In the genomic region with DNA sequence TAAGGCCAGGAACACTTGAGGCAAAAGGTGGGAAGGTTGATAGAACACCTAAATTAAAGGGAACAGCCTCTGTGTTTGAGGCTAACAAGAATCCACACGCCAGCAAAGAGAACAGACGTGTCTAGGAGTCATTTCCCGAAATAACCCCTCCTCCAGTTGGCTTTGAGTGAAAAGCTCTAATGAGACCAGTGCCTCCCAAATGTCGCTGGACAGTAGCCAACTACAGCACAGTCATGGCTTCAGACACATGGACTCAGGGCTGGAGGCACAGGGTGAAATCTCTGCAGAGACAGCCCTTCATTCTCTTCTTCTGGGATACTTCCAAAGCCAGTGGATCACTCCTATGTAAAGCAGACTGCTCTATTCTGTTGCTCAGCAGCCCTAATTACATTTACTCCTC, we compare ENCODE assay signal across 10 cellular contexts. TPM values are rescaled to one million over a fixed set of nuclear protein-coding genes. Genes with fewer than 3 reads are reported as not detected.
DNase-seq lines count a peak whose midpoint lies in the region; ATAC-seq lines count a peak whose summit lies in the region.
"Had no signal": no experiment of that assay in that cellular context is flagged by ENCODE, and none has a peak within 500 bp of the region (broad histone marks: within the 10 kb centered on the region; RNA-seq: fewer than 3 reads in every experiment).

No MANE protein-coding gene starts in this region.

- H3K4me1 Mint-ChIP-seq in activated T-helper 2 cell treated with anti-CD3 and anti-CD28 coated beads, Interferon-gamma antibody, Interleukin-2, Interleukin-4, amounts not matched to agents 10 μg/mL and 5 μg/mL and 100 μg/mL, durations not matched to agents 14 hours and 24 hours and 36 hours (ENCODE audit: low read depth): no peaks in the 10 kb centered on the region

- no peaks in the 10 kb centered on the region for H3K36me3 Mint-ChIP-seq in activated T-helper 2 cell treated with anti-CD3 and anti-CD28 coated beads, Interferon-gamma antibody, Interleukin-2, Interleukin-4, amounts not matched to agents 10 μg/mL and 5 μg/mL and 100 μg/mL, durations not matched to agents 14 hours and 24 hours and 36 hours (ENCODE audit: low read depth)

- no peak overlapping the region for H3K4me3 ChIP-seq in skeletal muscle cell (ENCODE audit: low read depth, low read length)

- H3K9me3 Mint-ChIP-seq in activated T-helper 2 cell treated with anti-CD3 and anti-CD28 coated beads, Interferon-gamma antibody, Interleukin-2, Interleukin-4, amounts not matched to agents 10 μg/mL and 5 μg/mL and 100 μg/mL, durations not matched to agents 14 hours and 24 hours and 36 hours: no peaks in the 10 kb centered on the region

- ATAC-seq in left cardiac atrium (peak; percentile 95 to 97), HG02938 (IDR thresholded peaks at IDR 0.05; ENCODE audit: unreplicated experiment) (no peak), HG03135 (IDR thresholded peaks at IDR 0.05; ENCODE audit: unreplicated experiment) (no peak), GM18519 (IDR thresholded peaks at IDR 0.05; ENCODE audit: low FRiP score, unreplicated experiment) (no peak)

- H3K27me3 Mint-ChIP-seq in activated T-helper 2 cell treated with anti-CD3 and anti-CD28 coated beads, Interferon-gamma antibody, Interleukin-2, Interleukin-4, amounts not matched to agents 10 μg/mL and 5 μg/mL and 100 μg/mL, durations not matched to agents 14 hours and 24 hours and 36 hours (ENCODE audit: low read depth): peaks cover 8% of the 10 kb centered on the region

- H3K27ac Mint-ChIP-seq in activated T-helper 2 cell treated with anti-CD3 and anti-CD28 coated beads, Interferon-gamma antibody, Interleukin-2, Interleukin-4, amounts not matched to agents 10 μg/mL and 5 μg/mL and 100 μg/mL, durations not matched to agents 14 hours and 24 hours and 36 hours: no peak overlapping the region

- DNase-seq in HT-29 (ENCODE audit: low spot score) (peak; percentile 6), amygdala (lab: John Stamatoyannopoulos, UW) (peak in 40 of 56 donors; percentile 4 to 86 (median 36)), left cardiac atrium (peak; percentile 88), skeletal muscle cell (ENCODE audit: low read depth) (peak; percentile 57)
- no peak for DNase-seq in activated T-helper 2 cell treated with anti-CD3 and anti-CD28 coated beads, Interferon-gamma antibody, Interleukin-2, Interleukin-4, amounts not matched to agents 10 μg/mL and 5 μg/mL and 100 μg/mL, durations not matched to agents 14 hours and 24 hours and 36 hours (ENCODE audit: low spot score)
- DNase-seq: activated CD4-positive, alpha-beta T cell treated with anti-CD3 and anti-CD28 coated beads for 1 hour; NCI-H1417 treated with DMSO at 0.1 percent for 48 hours had no signal

- no peak overlapping the region for H3K4me3 Mint-ChIP-seq in activated T-helper 2 cell treated with anti-CD3 and anti-CD28 coated beads, Interferon-gamma antibody, Interleukin-2, Interleukin-4, amounts not matched to agents 10 μg/mL and 5 μg/mL and 100 μg/mL, durations not matched to agents 14 hours and 24 hours and 36 hours (ENCODE audit: low read depth)

- intact Hi-C loops in left cardiac atrium (cut with DNase I): no loop called here
- intact Hi-C loops in activated T-helper 2 cell treated with anti-CD3 and anti-CD28 coated beads, Interferon-gamma antibody, Interleukin-2, Interleukin-4, amounts not matched to agents 10 μg/mL and 5 μg/mL and 100 μg/mL, durations not matched to agents 14 hours and 24 hours and 36 hours (cut with micrococcal nuclease): no loop called here

RNA-seq across cellular contexts. Expression of a gene that starts 49.6 kb away (rescaled TPM):
- total RNA-seq in HT-29 (2014; rRNA removed; shearing (Covaris generic)): 51.6 and 56.5 TPM in 2 replicates
- 1 to 10 TPM; 3.2 to 3.9 TPM for total RNA-seq in left cardiac atrium
- 1.7 and 1.9 TPM in 2 replicates for total RNA-seq in activated T-helper 2 cell treated with anti-CD3 and anti-CD28 coated beads, Interferon-gamma antibody, Interleukin-2, Interleukin-4, amounts not matched to agents 10 μg/mL and 5 μg/mL and 100 μg/mL, durations not matched to agents 14 hours and 24 hours and 36 hours

RNA-seq across cellular contexts. Expression of a gene that starts 50.0 kb away (rescaled TPM):
- total RNA-seq in HT-29 (2014; rRNA removed; shearing (Covaris generic)): 25.6 and 37.9 TPM in 2 replicates
- 10 to 100 TPM; 50.6 to 63.4 TPM for total RNA-seq in left cardiac atrium
- 1.4 and 2.9 TPM in 2 replicates for total RNA-seq in activated T-helper 2 cell treated with anti-CD3 and anti-CD28 coated beads, Interferon-gamma antibody, Interleukin-2, Interleukin-4, amounts not matched to agents 10 μg/mL and 5 μg/mL and 100 μg/mL, durations not matched to agents 14 hours and 24 hours and 36 hours

Comparison
In these comparisons a context has a peak if more than half of its experiments do, and no peak if none do; other contexts are left out.
1. ATAC-seq: peak in left cardiac atrium (2 of 2); none in HG02938 (single experiment), HG03135 (single experiment) and GM18519 (single experiment).
2. RNA of a gene that starts 49.6 kb away (total RNA-seq): 51.6 to 56.5 TPM in HT-29; 3.2 to 3.9 TPM in left cardiac atrium and 1.7 to 1.9 TPM in activated T-helper 2 cell treated with anti-CD3 and anti-CD28 coated beads, Interferon-gamma antibody, Interleukin-2, Interleukin-4, amounts not matched to agents 10 μg/mL and 5 μg/mL and 100 μg/mL, durations not matched to agents 14 hours and 24 hours and 36 hours; every median in the first group is over 10 times any median in the second.